7 cellular contexts compared by ENCODE assay signal in the genomic region with DNA sequence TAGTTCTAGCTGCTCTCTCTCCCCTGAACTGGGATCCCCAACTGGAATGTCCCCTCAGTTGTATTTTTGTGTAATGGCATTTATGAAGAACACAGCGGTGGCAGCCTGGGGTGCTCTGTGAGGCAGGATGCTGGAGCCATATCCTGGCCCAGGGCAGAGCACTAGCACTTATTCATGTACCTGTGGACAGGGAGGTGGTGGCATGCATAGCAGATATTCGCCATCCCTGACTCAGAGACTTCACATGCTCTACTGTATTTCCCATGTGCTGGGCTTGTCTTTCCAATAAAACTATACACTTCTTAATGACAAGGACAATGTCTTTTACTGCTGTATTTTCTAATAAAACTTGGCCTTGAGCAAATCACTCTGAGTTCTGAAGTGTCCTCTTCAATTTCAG.
"Had no signal": no experiment of that assay in that cellular context is flagged by ENCODE, and none has a peak within 500 bp of the region (broad histone marks: within the 10 kb centered on the region; RNA-seq: fewer than 3 reads in every experiment).

No MANE protein-coding gene starts in this region.

- H2AFZ ChIP-seq: GM23338 had no signal

- H3K4me2 ChIP-seq: GM23338 had no signal

- H3K4me3 Mint-ChIP-seq: GM23338, H9 had no signal

- ATAC-seq: GM23338 had no signal

- DNase-seq: H9, HCEC 1CT, IMR-90 had no signal

- H3K4me3 ChIP-seq: GM23338 had no signal

- FAIRE-seq: H1, H54, HTR-8/SVneo had no signal

- H3K4me1 Mint-ChIP-seq: GM23338, H9 had no signal

- H3K27ac Mint-ChIP-seq: GM23338, H9 had no signal
